Comparison of ENCODE assay signal across 39 cellular contexts in genomic region chr10:117212176-117212575, GRCh38. TPM values are rescaled to one million over a fixed set of nuclear protein-coding genes. Genes with fewer than 3 reads are reported as not detected.
"Had no signal": no experiment of that assay in that cellular context is flagged by ENCODE, and none has a peak within 500 bp of the region (broad histone marks: within the 10 kb centered on the region; RNA-seq: fewer than 3 reads in every experiment).

No MANE protein-coding gene starts in this region.

- H3K9me3 Mint-ChIP-seq: activated CD4-positive, alpha-beta T cell treated with anti-CD3 and anti-CD28 coated beads, Interleukin-2, amount 10 ng/mL, durations not matched to agents 24 days and 14 days; activated naive CD4-positive, alpha-beta T cell treated with anti-CD3 and anti-CD28 coated beads, Interleukin-2, amount 50 U/mL, for 24 hours; activated T-helper 1 cell treated with anti-CD3 and anti-CD28 coated beads, Interleukin-12 subunit alpha, Interleukin-12 subunit beta, Interleukin-2, Interleukin-4 antibody, amounts not matched to agents 30 ng/mL and 10 ng/mL and 1 ng/mL, durations not matched to agents 14 hours and 24 hours and 36 hours had no signal

- DNase-seq: activated B cell treated with CpG ODN at 0.5 μM for 24 hours; activated CD4-positive, alpha-beta memory T cell treated with anti-CD3 and anti-CD28 coated beads for 36 hours; activated CD4-positive, alpha-beta T cell treated with anti-CD3 and anti-CD28 coated beads for 4 hours; activated CD4-positive, alpha-beta T cell treated with anti-CD3 and anti-CD28 coated beads, Interleukin-2, amount 10 ng/mL, durations not matched to agents 24 days and 14 days; activated CD4-positive, alpha-beta T cell treated with anti-CD3 and anti-CD28 coated beads, Interleukin-2, amount 50 U/mL, for 1 hour; activated CD4-positive, alpha-beta T cell treated with anti-CD3 and anti-CD28 coated beads, Interleukin-2, amount 50 U/mL, for 4 hours; activated CD4-positive, CD25-positive, alpha-beta regulatory T cell treated with anti-CD3 and anti-CD28 coated beads, Interleukin-2, amount 50 U/mL, for 72 hours; activated CD8-positive, alpha-beta memory T cell treated with anti-CD3 and anti-CD28 coated beads, Interleukin-2, amount 50 U/mL, for 4 hours; activated CD8-positive, alpha-beta T cell treated with anti-CD3 and anti-CD28 coated beads for 36 hours; activated effector memory CD4-positive, alpha-beta T cell treated with anti-CD3 and anti-CD28 coated beads, Interleukin-2, amount 50 U/mL, for 16 hours; activated gamma-delta T cell treated with Interleukin-2 at 50 U/mL for 16 hours; activated naive CD4-positive, alpha-beta T cell; activated naive CD4-positive, alpha-beta T cell treated with anti-CD3 and anti-CD28 coated beads for 36 hours; activated naive CD8-positive, alpha-beta T cell treated with anti-CD3 and anti-CD28 coated beads, Interleukin-2, amount 10 ng/mL, durations not matched to agents 7 days and 5 days; activated naive CD8-positive, alpha-beta T cell treated with anti-CD3 and anti-CD28 coated beads, Interleukin-2, amount 50 U/mL, for 24 hours; activated T-cell treated with anti-CD3 and anti-CD28 coated beads for 4 hours; activated T-cell treated with anti-CD3 and anti-CD28 coated beads, Interleukin-2, amount 50 U/mL, for 1 hour; activated T-cell treated with anti-CD3 and anti-CD28 coated beads, Interleukin-2, amount 50 U/mL, for 4 hours; activated T-cell treated with anti-CD3 and anti-CD28 coated beads, Interleukin-2, amount 50 U/mL, for 72 hours; amniotic stem cell; aorta; body of pancreas; brain microvascular endothelial cell; central memory CD4-positive, alpha-beta T cell; T-helper 17 cell; T1000 had no signal

- H3K27ac ChIP-seq: body of pancreas, brain microvascular endothelial cell, breast epithelium, VCaP had no signal

- H3K4me1 Mint-ChIP-seq: activated naive CD4-positive, alpha-beta T cell treated with anti-CD3 and anti-CD28 coated beads, Interleukin-2, amount 50 U/mL, for 24 hours; activated naive CD8-positive, alpha-beta T cell treated with anti-CD3 and anti-CD28 coated beads, Interleukin-2, amount 10 ng/mL, durations not matched to agents 7 days and 5 days; activated T-helper 17 cell treated with anti-CD3 and anti-CD28 coated beads, Interleukin-2, amount 50 U/mL, for 72 hours; T-helper 17 cell had no signal

- ATAC-seq: activated CD8-positive, alpha-beta T cell treated with anti-CD3 and anti-CD28 coated beads for 36 hours; activated naive CD8-positive, alpha-beta T cell treated with anti-CD3 and anti-CD28 coated beads, Interleukin-2, amount 50 U/mL, for 24 hours; activated T-cell treated with anti-CD3 and anti-CD28 coated beads, Interleukin-2, amount 50 U/mL, for 4 hours; activated T-cell treated with anti-CD3 and anti-CD28 coated beads, Interleukin-2, amount 50 U/mL, for 72 hours; activated T-helper 17 cell treated with anti-CD3 and anti-CD28 coated beads, Interleukin-2, amount 50 U/mL, for 72 hours; body of pancreas; T-helper 17 cell had no signal

- H3K4me3 Mint-ChIP-seq: activated B cell treated with CpG ODN at 0.5 μM for 24 hours; activated CD4-positive, alpha-beta memory T cell treated with anti-CD3 and anti-CD28 coated beads for 36 hours; activated CD4-positive, alpha-beta T cell treated with anti-CD3 and anti-CD28 coated beads, Interleukin-2, amount 10 ng/mL, durations not matched to agents 24 days and 14 days; activated CD8-positive, alpha-beta T cell treated with anti-CD3 and anti-CD28 coated beads for 36 hours; activated naive CD4-positive, alpha-beta T cell treated with anti-CD3 and anti-CD28 coated beads for 36 hours; activated naive CD4-positive, alpha-beta T cell treated with anti-CD3 and anti-CD28 coated beads, Interleukin-2, amount 50 U/mL, for 24 hours; activated naive CD8-positive, alpha-beta T cell; activated naive CD8-positive, alpha-beta T cell treated with anti-CD3 and anti-CD28 coated beads, Interleukin-2, amount 10 ng/mL, durations not matched to agents 7 days and 5 days; activated naive CD8-positive, alpha-beta T cell treated with anti-CD3 and anti-CD28 coated beads, Interleukin-2, amount 50 U/mL, for 24 hours; activated T-cell treated with anti-CD3 and anti-CD28 coated beads, Interleukin-2, amount 50 U/mL, for 4 hours; activated T-cell treated with anti-CD3 and anti-CD28 coated beads, Interleukin-2, amount 50 U/mL, for 72 hours; activated T-helper 1 cell treated with anti-CD3 and anti-CD28 coated beads, Interleukin-12 subunit alpha, Interleukin-12 subunit beta, Interleukin-2, Interleukin-4 antibody, amounts not matched to agents 30 ng/mL and 10 ng/mL and 1 ng/mL, durations not matched to agents 14 hours and 24 hours and 36 hours; activated T-helper 17 cell treated with anti-CD3 and anti-CD28 coated beads, Interleukin-2, amount 50 U/mL, for 72 hours; T-helper 17 cell had no signal

- H3K36me3 ChIP-seq: brain microvascular endothelial cell, breast epithelium had no signal

- H3K36me3 Mint-ChIP-seq: activated naive CD4-positive, alpha-beta T cell treated with anti-CD3 and anti-CD28 coated beads, Interleukin-2, amount 50 U/mL, for 24 hours; activated naive CD8-positive, alpha-beta T cell; activated naive CD8-positive, alpha-beta T cell treated with anti-CD3 and anti-CD28 coated beads, Interleukin-2, amount 10 ng/mL, durations not matched to agents 7 days and 5 days had no signal

- H3K9me3 ChIP-seq: body of pancreas had no signal

- H3K27ac Mint-ChIP-seq: activated B cell treated with CpG ODN at 0.5 μM for 24 hours; activated CD4-positive, alpha-beta memory T cell treated with anti-CD3 and anti-CD28 coated beads for 36 hours; activated CD4-positive, alpha-beta T cell treated with anti-CD3 and anti-CD28 coated beads, Interleukin-2, amount 10 ng/mL, durations not matched to agents 24 days and 14 days; activated CD8-positive, alpha-beta T cell treated with anti-CD3 and anti-CD28 coated beads for 36 hours; activated naive CD4-positive, alpha-beta T cell treated with anti-CD3 and anti-CD28 coated beads for 36 hours; activated naive CD4-positive, alpha-beta T cell treated with anti-CD3 and anti-CD28 coated beads, Interleukin-2, amount 50 U/mL, for 24 hours; activated naive CD8-positive, alpha-beta T cell; activated naive CD8-positive, alpha-beta T cell treated with anti-CD3 and anti-CD28 coated beads, Interleukin-2, amount 10 ng/mL, durations not matched to agents 7 days and 5 days; activated naive CD8-positive, alpha-beta T cell treated with anti-CD3 and anti-CD28 coated beads, Interleukin-2, amount 50 U/mL, for 24 hours; activated T-cell treated with anti-CD3 and anti-CD28 coated beads, Interleukin-2, amount 50 U/mL, for 72 hours; activated T-helper 1 cell treated with anti-CD3 and anti-CD28 coated beads, Interleukin-12 subunit alpha, Interleukin-12 subunit beta, Interleukin-2, Interleukin-4 antibody, amounts not matched to agents 30 ng/mL and 10 ng/mL and 1 ng/mL, durations not matched to agents 14 hours and 24 hours and 36 hours; activated T-helper 17 cell treated with anti-CD3 and anti-CD28 coated beads, Interleukin-2, amount 50 U/mL, for 72 hours; T-helper 17 cell had no signal

- H3K4me3 ChIP-seq: body of pancreas, breast epithelium had no signal

RNA-seq across cellular contexts. Expression of gene KCNK18, which starts 14.9 kb away (rescaled TPM):
- total RNA-seq: activated B cell treated with CpG ODN at 0.5 μM for 24 hours; activated CD4-positive, alpha-beta memory T cell treated with anti-CD3 and anti-CD28 coated beads for 36 hours; activated CD4-positive, alpha-beta T cell treated with anti-CD3 and anti-CD28 coated beads, Interleukin-2, amount 10 ng/mL, durations not matched to agents 24 days and 14 days; activated CD8-positive, alpha-beta memory T cell treated with anti-CD3 and anti-CD28 coated beads for 36 hours; activated CD8-positive, alpha-beta T cell treated with anti-CD3 and anti-CD28 coated beads for 36 hours; activated naive CD4-positive, alpha-beta T cell treated with anti-CD3 and anti-CD28 coated beads for 36 hours; activated naive CD8-positive, alpha-beta T cell treated with anti-CD3 and anti-CD28 coated beads, Interleukin-2, amount 10 ng/mL, durations not matched to agents 7 days and 5 days; activated T-cell treated with anti-CD3 and anti-CD28 coated beads, Interleukin-2, amount 50 U/mL, for 4 hours; activated T-cell treated with anti-CD3 and anti-CD28 coated beads, Interleukin-2, amount 50 U/mL, for 72 hours; activated T-helper 1 cell treated with anti-CD3 and anti-CD28 coated beads, Interleukin-12 subunit alpha, Interleukin-12 subunit beta, Interleukin-2, Interleukin-4 antibody, amounts not matched to agents 30 ng/mL and 10 ng/mL and 1 ng/mL, durations not matched to agents 14 hours and 24 hours and 36 hours; activated T-helper 17 cell treated with anti-CD3 and anti-CD28 coated beads, Interleukin-2, amount 50 U/mL, for 72 hours; aorta; astrocyte; body of pancreas; breast epithelium; cardiac septum; cerebellum; T-helper 1 cell treated with Interleukin-12 subunit alpha and Interleukin-12 subunit beta and Interleukin-4 antibody, amounts not matched to agents 30 ng/mL and 1 ng/mL, for 36 hours; T-helper 17 cell; T-helper 2 cell treated with Interferon-gamma antibody and Interleukin-4, amounts not matched to agents 100 ng/mL and 5 ng/mL, for 36 hours had no signal
- polyA plus RNA-seq: adipose tissue, aorta had no signal

RNA-seq across cellular contexts. Expression of gene SLC18A2, which starts 28.7 kb away (rescaled TPM):
- total RNA-seq: activated B cell treated with CpG ODN at 0.5 μM for 24 hours; activated CD4-positive, alpha-beta memory T cell treated with anti-CD3 and anti-CD28 coated beads for 36 hours; activated CD4-positive, alpha-beta T cell treated with anti-CD3 and anti-CD28 coated beads, Interleukin-2, amount 10 ng/mL, durations not matched to agents 24 days and 14 days; activated naive CD4-positive, alpha-beta T cell treated with anti-CD3 and anti-CD28 coated beads for 36 hours; activated T-helper 1 cell treated with anti-CD3 and anti-CD28 coated beads, Interleukin-12 subunit alpha, Interleukin-12 subunit beta, Interleukin-2, Interleukin-4 antibody, amounts not matched to agents 30 ng/mL and 10 ng/mL and 1 ng/mL, durations not matched to agents 14 hours and 24 hours and 36 hours; astrocyte; T-helper 1 cell treated with Interleukin-12 subunit alpha and Interleukin-12 subunit beta and Interleukin-4 antibody, amounts not matched to agents 30 ng/mL and 1 ng/mL, for 36 hours had no signal
